ENCODE assay signal across 9 cellular contexts in the genomic region with DNA sequence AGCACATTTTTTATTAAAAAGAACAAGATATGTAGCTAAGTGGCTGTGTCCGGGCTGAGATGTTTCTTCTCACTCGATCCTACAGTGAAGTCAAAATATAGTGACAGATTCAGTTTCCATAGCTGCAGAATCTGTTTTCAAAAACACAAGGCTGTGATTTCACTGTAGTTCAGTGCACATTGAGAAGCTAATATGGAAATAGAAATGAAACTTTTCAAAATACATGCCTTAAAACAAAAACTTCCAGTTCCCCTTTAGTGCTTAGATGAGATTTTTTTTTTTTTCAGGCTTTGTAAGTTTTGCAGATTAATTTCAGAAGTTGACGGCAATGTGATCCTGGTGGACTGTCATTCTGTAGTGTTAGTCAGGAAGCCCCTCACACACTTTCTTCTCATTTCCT. TPM values are rescaled to one million over a fixed set of nuclear protein-coding genes. Genes with fewer than 3 reads are reported as not detected.
A peak's percentile ranks its signal among the peaks of the same experiment; 100 is the strongest.
DNase-seq lines count a peak whose midpoint lies in the region; ATAC-seq and TF ChIP-seq lines count a peak whose summit lies in the region.
"Had no signal": no experiment of that assay in that cellular context is flagged by ENCODE, and none has a peak within 500 bp of the region (broad histone marks: within the 10 kb centered on the region; RNA-seq: fewer than 3 reads in every experiment).

No MANE protein-coding gene starts in this region.

- H3K4me3 ChIP-seq in coronary artery (peak overlapping the region; percentile 29), neuron (ENCODE audit: low read length) (peak overlapping the region; percentile 26), testis (no peak overlapping the region)
- H3K4me3 ChIP-seq in CD4-positive, alpha-beta memory T cell (ENCODE audit: low read length in 2 of 2) = no peak overlapping the region

- no peaks in the 10 kb centered on the region for H3K36me3 ChIP-seq in neuron (ENCODE audit: insufficient read depth, low read length)
- no peaks in the 10 kb centered on the region for H3K36me3 ChIP-seq in CD4-positive, alpha-beta memory T cell (ENCODE audit: insufficient read depth, low read length)
- H3K36me3 ChIP-seq in testis (ENCODE audit: low read depth, missing control alignments) = no peaks in the 10 kb centered on the region

- CTCF ChIA-PET in CD4-positive, alpha-beta memory T cell (lab: Charles Lee; ENCODE audit: partially characterized antibody) = interaction anchor here (1.5 to 1.8 kb wide), 2 partner anchors 12 to 33 kb away, joined by 4 read pairs; no protein-coding TSS in a partner anchor

- H3K4me1 Mint-ChIP-seq in CD4-positive, alpha-beta memory T cell = peaks cover 14 to 28% (median 15%) of the 10 kb centered on the region in 4 donors

- H3K4me1 ChIP-seq in neuron (ENCODE audit: insufficient read depth, low read length) (peaks cover 69% of the 10 kb centered on the region), testis (peaks cover 38% of the 10 kb centered on the region)
- no peaks in the 10 kb centered on the region for H3K4me1 ChIP-seq in CD4-positive, alpha-beta memory T cell (ENCODE audit: insufficient read depth, low read length)

- H3K9me3 Mint-ChIP-seq in CD4-positive, alpha-beta memory T cell = no peaks in the 10 kb centered on the region

- no peaks in the 10 kb centered on the region for H3K27me3 ChIP-seq in neuron (ENCODE audit: insufficient read depth, low read length)
- no peaks in the 10 kb centered on the region for H3K27me3 ChIP-seq in CD4-positive, alpha-beta memory T cell (ENCODE audit: insufficient read depth, low read length)
- no peaks in the 10 kb centered on the region for H3K27me3 ChIP-seq in testis

- 26 to 28% methylated on average over 3 of the region's 3 CpGs for WGBS in testis, 2 donors

- H3K9me3 ChIP-seq in neuron (ENCODE audit: low read length) (no peaks in the 10 kb centered on the region), testis (no peaks in the 10 kb centered on the region)
- H3K9me3 ChIP-seq in CD4-positive, alpha-beta memory T cell (ENCODE audit: control insufficient read depth in 1 of 2, low read length in 2 of 2) = no peaks in the 10 kb centered on the region

- H3K36me3 Mint-ChIP-seq in CD4-positive, alpha-beta memory T cell = no peaks in the 10 kb centered on the region

- no peak overlapping the region for H3K4me3 Mint-ChIP-seq in CD4-positive, alpha-beta memory T cell

- H3K27ac ChIP-seq in coronary artery = peak overlapping the region; percentile 85 to 88
- no peak overlapping the region for H3K27ac ChIP-seq in CD4-positive, alpha-beta memory T cell (ENCODE audit: low read depth, low read length)
- no peak overlapping the region for H3K27ac ChIP-seq in testis
- H3K27ac ChIP-seq: 22Rv1 had no signal

- POLR2A ChIA-PET in CD4-positive, alpha-beta memory T cell (lab: Charles Lee; ENCODE audit: partially characterized antibody) = no interaction called here

- H3K27me3 Mint-ChIP-seq in CD4-positive, alpha-beta memory T cell = no peaks in the 10 kb centered on the region

- intact Hi-C loops in CD4-positive, alpha-beta memory T cell (cut with micrococcal nuclease) = no loop called here
- intact Hi-C loops in testis (cut with DNase I; ENCODE audit: low total_unique reads) = loop anchor here (10.0 kb wide), 1 partner anchor 53 kb away; no protein-coding TSS in a partner anchor

- TF ChIP-seq POLR2A in testis (IDR thresholded peaks at IDR 0.05) = no peak

- DNase-seq in DMS 273 (lab: John Stamatoyannopoulos, UW; ENCODE audit: unreplicated experiment) = peak; percentile 24
- DNase-seq in DMS 273 treated with DMSO at 0.1 percent for 48 hours (lab: John Stamatoyannopoulos, UW) = no peak
- DNase-seq in coronary artery (ENCODE audit: low spot score) = no peak
- no peak for DNase-seq in CD4-positive, alpha-beta memory T cell
- no peak for DNase-seq in NCI-H526 (lab: John Stamatoyannopoulos, UW)
- DNase-seq in testis = no peak

- peak; percentile 85 for ATAC-seq in HG03354 (IDR thresholded peaks at IDR 0.05; ENCODE audit: poor library complexity, severe bottlenecking, unreplicated experiment)

- no peak for TF ChIP-seq CTCF in coronary artery (IDR thresholded peaks at IDR 0.05)
- TF ChIP-seq CTCF in testis (IDR thresholded peaks at IDR 0.05) = no peak

- H3K27ac Mint-ChIP-seq in CD4-positive, alpha-beta memory T cell = peak overlapping the region in 1 of 7 donors; percentile 5

- H2AFZ ChIP-seq in neuron (ENCODE audit: low read depth, low read length) = no peak overlapping the region

RNA-seq across cellular contexts. Expression of a gene that starts 23.8 kb away (rescaled TPM):
- total RNA-seq in CD4-positive, alpha-beta memory T cell = 10 to 100 TPM; 15.9 to 17.2 TPM
- polyA plus RNA-seq in CD4-positive, alpha-beta memory T cell = 10 to 100 TPM in 1 of 2 donors, 1 to 10 TPM in 1; 3.4 to 10.5 TPM
- 10 to 100 TPM; 94.1 to 95.9 TPM for total RNA-seq in testis
- polyA plus RNA-seq in testis (ENCODE audit: insufficient read depth, low read depth, low replicate concordance) = 32.0 TPM

Comparison
In these comparisons a context has a peak if more than half of its experiments do, and no peak if none do; other contexts are left out.
1. H3K27ac ChIP-seq: peak in coronary artery (2 of 2); none in CD4-positive, alpha-beta memory T cell (single experiment) and testis (0 of 2).
2. H3K4me3 ChIP-seq: peak in coronary artery (single experiment) and neuron (single experiment); none in CD4-positive, alpha-beta memory T cell (0 of 2) and testis (0 of 2).
3. RNA of a gene that starts 23.8 kb away (total RNA-seq): 94.1 to 95.9 TPM in testis; 15.9 to 17.2 TPM in CD4-positive, alpha-beta memory T cell; every median in the first group is over 4 times any median in the second.